Comparison of ENCODE assay signal across 10 cellular contexts in genomic region chr6:119891206-119891605, GRCh38.
"Had no signal": no experiment of that assay in that cellular context is flagged by ENCODE, and none has a peak within 500 bp of the region (broad histone marks: within the 10 kb centered on the region; RNA-seq: fewer than 3 reads in every experiment).

No MANE protein-coding gene starts in this region.

- H3K36me3 ChIP-seq: HAP-1 had no signal

- FAIRE-seq: HTR-8/SVneo, K562 had no signal

- ATAC-seq: HCT116, K562 had no signal

- H3K27ac Mint-ChIP-seq: HFFc6 had no signal

- H3K4me3 ChIP-seq: HAP-1, K562 had no signal

- H3K9me3 ChIP-seq: HAP-1 had no signal

- H3K4me1 ChIP-seq: HAP-1 had no signal

- DNase-seq: GOT3, H7, HFFc6, IMR-90, KG1 had no signal

- H3K27ac ChIP-seq: HL-60 had no signal

- H3K4me3 Mint-ChIP-seq: HFFc6 had no signal
